Comparison of ENCODE assay signal across 9 cellular contexts in genomic region chr11:69008774-69009440, GRCh38. TPM values are rescaled to one million over a fixed set of nuclear protein-coding genes. Genes with fewer than 3 reads are reported as not detected.
A peak's percentile ranks its signal among the peaks of the same experiment; 100 is the strongest.
DNase-seq lines count a peak whose midpoint lies in the region; ATAC-seq and TF ChIP-seq lines count a peak whose summit lies in the region.
"Had no signal": no experiment of that assay in that cellular context is flagged by ENCODE, and none has a peak within 500 bp of the region (broad histone marks: within the 10 kb centered on the region; RNA-seq: fewer than 3 reads in every experiment).

No MANE protein-coding gene starts in this region.

- CTCF ChIA-PET in mammary epithelial cell (lab: Charles Lee; ENCODE audit: low non-redundant PET): no interaction called here

- peak overlapping the region; percentile 47 for H2AFZ ChIP-seq in mammary epithelial cell (ENCODE audit: low read depth, low read length)

- ATAC-seq in left lung (peak; percentile 68), GM19328 (IDR thresholded peaks at IDR 0.05; ENCODE audit: unreplicated experiment) (no peak), HG03457 (IDR thresholded peaks at IDR 0.05; ENCODE audit: unreplicated experiment) (no peak)

- no peak for TF ChIP-seq CTCF in mammary epithelial cell (conservative IDR thresholded peaks at IDR 0.05 in 1 of 2, IDR thresholded peaks at IDR 0.05 in 1 of 2; ENCODE audit: extremely low read depth in 1 of 2, insufficient read depth in 1 of 2, low read depth in 1 of 2, low read length in 2 of 2)
- no peak for TF ChIP-seq CTCF in left lung (IDR thresholded peaks at IDR 0.05)
- no peak for TF ChIP-seq CTCF in type B pancreatic cell (conservative IDR thresholded peaks at IDR 0.05)

- H3K4me1 Mint-ChIP-seq in type B pancreatic cell (ENCODE audit: unreplicated experiment): peaks cover 24% of the 10 kb centered on the region

- peak overlapping the region; percentile 31 for H3K9ac ChIP-seq in mammary epithelial cell (ENCODE audit: insufficient read depth, low read length)

- peak overlapping the region; percentile 27 for H3K4me3 Mint-ChIP-seq in type B pancreatic cell

- H3K9me3 ChIP-seq in mammary epithelial cell (replicated peaks; ENCODE audit: insufficient read depth, low read length) (no peaks in the 10 kb centered on the region), left lung (no peaks in the 10 kb centered on the region)

- H3K79me2 ChIP-seq in mammary epithelial cell (ENCODE audit: insufficient read depth, low read length): no peaks in the 10 kb centered on the region

- no peaks in the 10 kb centered on the region for H3K36me3 Mint-ChIP-seq in type B pancreatic cell

- H3K9me3 Mint-ChIP-seq in type B pancreatic cell: no peaks in the 10 kb centered on the region

- peak overlapping the region; percentile 91 for H3K27ac Mint-ChIP-seq in type B pancreatic cell

- in situ Hi-C loops in mammary epithelial cell (cut with MboI; ENCODE audit: low sequenced_read_pairs in 2 of 2): no loop called here

- H3K36me3 ChIP-seq in mammary epithelial cell (ENCODE audit: insufficient read depth, low read length) (no peaks in the 10 kb centered on the region), left lung (no peaks in the 10 kb centered on the region)
- H3K36me3 ChIP-seq: WERI-Rb-1 had no signal

- H3K27ac ChIP-seq in mammary epithelial cell (ENCODE audit: insufficient read depth, low read depth, low read length) (peak overlapping the region; percentile 42), left lung (peak overlapping the region; percentile 41 to 79)
- H3K27ac ChIP-seq: WERI-Rb-1 had no signal

- 49% methylated on average over 7 of the region's 16 CpGs for WGBS in mammary epithelial cell (ENCODE audit: low coverage, missing lambda C conversion rate)

- H3K4me3 ChIP-seq in mammary epithelial cell (replicated peaks in 1 of 3; ENCODE audit: insufficient read depth in 1 of 3, low read depth in 2 of 3, low read length in 3 of 3) (no peak overlapping the region), left lung (no peak overlapping the region)

- DNase-seq in HuH-7 (ENCODE audit: low spot score) (peak; percentile 93), mammary epithelial cell (peak; percentile 92), left lung (peak; percentile 82 to 84), type B pancreatic cell (ENCODE audit: extremely low spot score, unreplicated experiment) (no peak), NCI-H2196 (lab: John Stamatoyannopoulos, UW; ENCODE audit: unreplicated experiment) (no peak)
- DNase-seq in activated CD4-positive, alpha-beta T cell treated with anti-CD3 and anti-CD28 coated beads, Interleukin-2, amount 50 U/mL, for 4 hours: no peak
- DNase-seq: WERI-Rb-1 had no signal

- H3K4me2 ChIP-seq in mammary epithelial cell (ENCODE audit: insufficient read depth, low read depth, low read length): peak overlapping the region; percentile 46

- dilution Hi-C loops in mammary epithelial cell (cut with HindIII; ENCODE audit: low sequenced_read_pairs): no loop called here

- H3K27me3 ChIP-seq in mammary epithelial cell (ENCODE audit: insufficient read depth, low read length) (peaks cover 2% of the 10 kb centered on the region), left lung (peaks cover 14 to 99% of the 10 kb centered on the region in 2 donors)

- BruUV-seq in mammary epithelial cell (replicated peaks; lab: Mats Ljungman, UMichigan): no TSS peak

- peaks cover 32% of the 10 kb centered on the region for H3K4me1 ChIP-seq in mammary epithelial cell (ENCODE audit: insufficient read depth, low read length)
- H3K4me1 ChIP-seq in left lung: peaks cover 10 to 40% of the 10 kb centered on the region in 2 donors

- H4K20me1 ChIP-seq in mammary epithelial cell (ENCODE audit: insufficient read depth, low read length): no peaks in the 10 kb centered on the region

- H3K27me3 Mint-ChIP-seq in type B pancreatic cell: peaks cover 8% of the 10 kb centered on the region

- intact Hi-C loops in mammary epithelial cell (cut with micrococcal nuclease): no loop called here
- intact Hi-C loops in left lung (cut with DNase I): no loop called here

RNA-seq across cellular contexts. Expression of gene MRGPRF, which starts 4.1 kb away (rescaled TPM):
- total RNA-seq in mammary epithelial cell (under 1 TPM in 1 of 2 donors, not detected in 1; 0.33 TPM), left lung (10 to 100 TPM; 12.6 to 22.6 TPM), type B pancreatic cell (ENCODE audit: low replicate concordance) (0.43 and 1.4 TPM in 2 replicates)
- polyA plus RNA-seq in mammary epithelial cell: 0.08 TPM
- 2.3 TPM for polyA minus RNA-seq in mammary epithelial cell

RNA-seq across cellular contexts. Expression of gene MRGPRD, which starts 28.1 kb away (rescaled TPM):
- total RNA-seq in mammary epithelial cell: not detected
- not detected for polyA plus RNA-seq in mammary epithelial cell
- polyA minus RNA-seq in mammary epithelial cell: not detected
- total RNA-seq in left lung: not detected
- not detected in 2 replicates for total RNA-seq in type B pancreatic cell (ENCODE audit: low replicate concordance)

RNA-seq across cellular contexts. Expression of gene TPCN2, which starts 39.8 kb away (rescaled TPM):
- total RNA-seq in mammary epithelial cell (10 to 100 TPM; 12.7 to 16.1 TPM), left lung (10 to 100 TPM; 14.7 to 22.0 TPM), type B pancreatic cell (ENCODE audit: low replicate concordance) (19.5 and 20.7 TPM in 2 replicates)
- 10.7 TPM for polyA plus RNA-seq in mammary epithelial cell
- 12.0 TPM for polyA minus RNA-seq in mammary epithelial cell

Comparison
In these comparisons a context has a peak if more than half of its experiments do, and no peak if none do; other contexts are left out.
1. DNase-seq: peak in HuH-7 (single experiment), mammary epithelial cell (single experiment) and left lung (2 of 2); none in type B pancreatic cell (single experiment), activated CD4-positive, alpha-beta T cell treated with anti-CD3 and anti-CD28 coated beads, Interleukin-2, amount 50 U/mL, for 4 hours (0 of 2) and NCI-H2196 (single experiment).